1 cellular context compared by ENCODE assay signal in the genomic region with DNA sequence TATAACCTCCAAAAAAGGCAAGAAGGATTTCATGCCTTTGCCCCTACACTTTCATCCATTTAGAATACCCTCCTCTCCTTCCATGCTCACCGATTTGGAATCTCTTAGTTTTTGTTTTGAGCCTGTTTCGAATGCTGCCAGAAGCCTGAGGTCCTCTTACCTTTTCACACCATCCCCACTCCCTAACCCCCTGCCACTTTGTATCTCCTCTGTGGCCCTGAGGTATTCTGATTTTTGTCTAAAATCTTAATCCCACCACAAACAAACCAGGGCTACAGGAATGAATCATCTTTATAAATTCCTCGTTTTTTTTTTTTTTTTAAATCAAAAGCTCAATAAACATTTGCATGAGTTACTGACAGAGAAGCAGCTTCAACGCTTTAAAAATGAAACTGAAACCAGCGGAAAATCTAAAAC.
TF ChIP-seq lines count a peak whose summit lies in the region.

No MANE protein-coding gene starts in this region.

TF ChIP-seq in GM23338, 12 proteins besides CTCF, POLR2A, EP300 and RAD21 (continued from another document):
- TF ChIP-seq, protein P1, sequence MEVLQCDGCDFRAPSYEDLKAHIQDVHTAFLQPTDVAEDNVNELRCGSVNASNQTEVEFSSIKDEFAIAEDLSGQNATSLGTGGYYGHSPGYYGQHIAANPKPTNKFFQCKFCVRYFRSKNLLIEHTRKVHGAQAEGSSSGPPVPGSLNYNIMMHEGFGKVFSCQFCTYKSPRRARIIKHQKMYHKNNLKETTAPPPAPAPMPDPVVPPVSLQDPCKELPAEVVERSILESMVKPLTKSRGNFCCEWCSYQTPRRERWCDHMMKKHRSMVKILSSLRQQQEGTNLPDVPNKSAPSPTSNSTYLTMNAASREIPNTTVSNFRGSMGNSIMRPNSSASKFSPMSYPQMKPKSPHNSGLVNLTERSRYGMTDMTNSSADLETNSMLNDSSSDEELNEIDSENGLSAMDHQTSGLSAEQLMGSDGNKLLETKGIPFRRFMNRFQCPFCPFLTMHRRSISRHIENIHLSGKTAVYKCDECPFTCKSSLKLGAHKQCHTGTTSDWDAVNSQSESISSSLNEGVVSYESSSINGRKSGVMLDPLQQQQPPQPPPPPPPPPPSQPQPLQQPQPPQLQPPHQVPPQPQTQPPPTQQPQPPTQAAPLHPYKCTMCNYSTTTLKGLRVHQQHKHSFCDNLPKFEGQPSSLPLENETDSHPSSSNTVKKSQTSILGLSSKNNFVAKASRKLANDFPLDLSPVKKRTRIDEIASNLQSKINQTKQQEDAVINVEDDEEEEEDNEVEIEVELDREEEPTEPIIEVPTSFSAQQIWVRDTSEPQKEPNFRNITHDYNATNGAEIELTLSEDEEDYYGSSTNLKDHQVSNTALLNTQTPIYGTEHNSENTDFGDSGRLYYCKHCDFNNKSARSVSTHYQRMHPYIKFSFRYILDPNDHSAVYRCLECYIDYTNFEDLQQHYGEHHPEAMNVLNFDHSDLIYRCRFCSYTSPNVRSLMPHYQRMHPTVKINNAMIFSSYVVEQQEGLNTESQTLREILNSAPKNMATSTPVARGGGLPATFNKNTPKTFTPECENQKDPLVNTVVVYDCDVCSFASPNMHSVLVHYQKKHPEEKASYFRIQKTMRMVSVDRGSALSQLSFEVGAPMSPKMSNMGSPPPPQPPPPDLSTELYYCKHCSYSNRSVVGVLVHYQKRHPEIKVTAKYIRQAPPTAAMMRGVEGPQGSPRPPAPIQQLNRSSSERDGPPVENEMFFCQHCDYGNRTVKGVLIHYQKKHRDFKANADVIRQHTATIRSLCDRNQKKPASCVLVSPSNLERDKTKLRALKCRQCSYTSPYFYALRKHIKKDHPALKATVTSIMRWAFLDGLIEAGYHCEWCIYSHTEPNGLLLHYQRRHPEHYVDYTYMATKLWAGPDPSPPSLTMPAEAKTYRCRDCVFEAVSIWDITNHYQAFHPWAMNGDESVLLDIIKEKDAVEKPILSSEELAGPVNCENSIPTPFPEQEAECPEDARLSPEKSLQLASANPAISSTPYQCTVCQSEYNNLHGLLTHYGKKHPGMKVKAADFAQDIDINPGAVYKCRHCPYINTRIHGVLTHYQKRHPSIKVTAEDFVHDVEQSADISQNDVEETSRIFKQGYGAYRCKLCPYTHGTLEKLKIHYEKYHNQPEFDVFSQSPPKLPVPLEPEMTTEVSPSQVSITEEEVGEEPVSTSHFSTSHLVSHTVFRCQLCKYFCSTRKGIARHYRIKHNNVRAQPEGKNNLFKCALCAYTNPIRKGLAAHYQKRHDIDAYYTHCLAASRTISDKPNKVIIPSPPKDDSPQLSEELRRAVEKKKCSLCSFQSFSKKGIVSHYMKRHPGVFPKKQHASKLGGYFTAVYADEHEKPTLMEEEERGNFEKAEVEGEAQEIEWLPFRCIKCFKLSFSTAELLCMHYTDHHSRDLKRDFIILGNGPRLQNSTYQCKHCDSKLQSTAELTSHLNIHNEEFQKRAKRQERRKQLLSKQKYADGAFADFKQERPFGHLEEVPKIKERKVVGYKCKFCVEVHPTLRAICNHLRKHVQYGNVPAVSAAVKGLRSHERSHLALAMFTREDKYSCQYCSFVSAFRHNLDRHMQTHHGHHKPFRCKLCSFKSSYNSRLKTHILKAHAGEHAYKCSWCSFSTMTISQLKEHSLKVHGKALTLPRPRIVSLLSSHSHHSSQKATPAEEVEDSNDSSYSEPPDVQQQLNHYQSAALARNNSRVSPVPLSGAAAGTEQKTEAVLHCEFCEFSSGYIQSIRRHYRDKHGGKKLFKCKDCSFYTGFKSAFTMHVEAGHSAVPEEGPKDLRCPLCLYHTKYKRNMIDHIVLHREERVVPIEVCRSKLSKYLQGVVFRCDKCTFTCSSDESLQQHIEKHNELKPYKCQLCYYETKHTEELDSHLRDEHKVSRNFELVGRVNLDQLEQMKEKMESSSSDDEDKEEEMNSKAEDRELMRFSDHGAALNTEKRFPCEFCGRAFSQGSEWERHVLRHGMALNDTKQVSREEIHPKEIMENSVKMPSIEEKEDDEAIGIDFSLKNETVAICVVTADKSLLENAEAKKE (CRISPR knock-in tag; IDR thresholded peaks at IDR 0.05) = no peak
- no peak for TF ChIP-seq ZNF114 (CRISPR knock-in tag; IDR thresholded peaks at IDR 0.05)
- TF ChIP-seq ZNF331 (CRISPR knock-in tag; IDR thresholded peaks at IDR 0.05; ENCODE audit: low read depth) = no peak
- TF ChIP-seq EZH2phosphoT487 (IDR thresholded peaks at IDR 0.05; ENCODE audit: unreplicated experiment) = no peak
- TF ChIP-seq, protein P2, sequence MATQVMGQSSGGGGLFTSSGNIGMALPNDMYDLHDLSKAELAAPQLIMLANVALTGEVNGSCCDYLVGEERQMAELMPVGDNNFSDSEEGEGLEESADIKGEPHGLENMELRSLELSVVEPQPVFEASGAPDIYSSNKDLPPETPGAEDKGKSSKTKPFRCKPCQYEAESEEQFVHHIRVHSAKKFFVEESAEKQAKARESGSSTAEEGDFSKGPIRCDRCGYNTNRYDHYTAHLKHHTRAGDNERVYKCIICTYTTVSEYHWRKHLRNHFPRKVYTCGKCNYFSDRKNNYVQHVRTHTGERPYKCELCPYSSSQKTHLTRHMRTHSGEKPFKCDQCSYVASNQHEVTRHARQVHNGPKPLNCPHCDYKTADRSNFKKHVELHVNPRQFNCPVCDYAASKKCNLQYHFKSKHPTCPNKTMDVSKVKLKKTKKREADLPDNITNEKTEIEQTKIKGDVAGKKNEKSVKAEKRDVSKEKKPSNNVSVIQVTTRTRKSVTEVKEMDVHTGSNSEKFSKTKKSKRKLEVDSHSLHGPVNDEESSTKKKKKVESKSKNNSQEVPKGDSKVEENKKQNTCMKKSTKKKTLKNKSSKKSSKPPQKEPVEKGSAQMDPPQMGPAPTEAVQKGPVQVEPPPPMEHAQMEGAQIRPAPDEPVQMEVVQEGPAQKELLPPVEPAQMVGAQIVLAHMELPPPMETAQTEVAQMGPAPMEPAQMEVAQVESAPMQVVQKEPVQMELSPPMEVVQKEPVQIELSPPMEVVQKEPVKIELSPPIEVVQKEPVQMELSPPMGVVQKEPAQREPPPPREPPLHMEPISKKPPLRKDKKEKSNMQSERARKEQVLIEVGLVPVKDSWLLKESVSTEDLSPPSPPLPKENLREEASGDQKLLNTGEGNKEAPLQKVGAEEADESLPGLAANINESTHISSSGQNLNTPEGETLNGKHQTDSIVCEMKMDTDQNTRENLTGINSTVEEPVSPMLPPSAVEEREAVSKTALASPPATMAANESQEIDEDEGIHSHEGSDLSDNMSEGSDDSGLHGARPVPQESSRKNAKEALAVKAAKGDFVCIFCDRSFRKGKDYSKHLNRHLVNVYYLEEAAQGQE (IDR thresholded peaks at IDR 0.05; ENCODE audit: unreplicated experiment) = no peak
- no peak for TF ChIP-seq NANOG (IDR thresholded peaks at IDR 0.05; ENCODE audit: borderline replicate concordance)
- TF ChIP-seq JUNB (IDR thresholded peaks at IDR 0.05; ENCODE audit: unreplicated experiment) = no peak
- TF ChIP-seq POLR2AphosphoS5 (IDR thresholded peaks at IDR 0.05; ENCODE audit: low read depth) = no peak
- TF ChIP-seq STAT1 (IDR thresholded peaks at IDR 0.05; ENCODE audit: unreplicated experiment) = no peak
- TF ChIP-seq, protein P3, sequence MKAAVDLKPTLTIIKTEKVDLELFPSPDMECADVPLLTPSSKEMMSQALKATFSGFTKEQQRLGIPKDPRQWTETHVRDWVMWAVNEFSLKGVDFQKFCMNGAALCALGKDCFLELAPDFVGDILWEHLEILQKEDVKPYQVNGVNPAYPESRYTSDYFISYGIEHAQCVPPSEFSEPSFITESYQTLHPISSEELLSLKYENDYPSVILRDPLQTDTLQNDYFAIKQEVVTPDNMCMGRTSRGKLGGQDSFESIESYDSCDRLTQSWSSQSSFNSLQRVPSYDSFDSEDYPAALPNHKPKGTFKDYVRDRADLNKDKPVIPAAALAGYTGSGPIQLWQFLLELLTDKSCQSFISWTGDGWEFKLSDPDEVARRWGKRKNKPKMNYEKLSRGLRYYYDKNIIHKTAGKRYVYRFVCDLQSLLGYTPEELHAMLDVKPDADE (IDR thresholded peaks at IDR 0.05) = no peak
